Comparison of ENCODE assay signal across 22 cellular contexts in genomic region chr20:34925981-34926380, GRCh38. TPM values are rescaled to one million over a fixed set of nuclear protein-coding genes. Genes with fewer than 3 reads are reported as not detected.
DNase-seq lines count a peak whose midpoint lies in the region; ATAC-seq lines count a peak whose summit lies in the region.
"Had no signal": no experiment of that assay in that cellular context is flagged by ENCODE, and none has a peak within 500 bp of the region (broad histone marks: within the 10 kb centered on the region; RNA-seq: fewer than 3 reads in every experiment).

No MANE protein-coding gene starts in this region.

- peaks cover 26% of the 10 kb centered on the region for H3K4me1 Mint-ChIP-seq in activated CD4-positive, alpha-beta memory T cell treated with anti-CD3 and anti-CD28 coated beads, Interleukin-2, amount 10 ng/mL, durations not matched to agents 7 days and 5 days
- peaks cover 9% of the 10 kb centered on the region for H3K4me1 Mint-ChIP-seq in activated CD4-positive, alpha-beta memory T cell treated with anti-CD3 and anti-CD28 coated beads for 36 hours (ENCODE audit: low read depth)
- peaks cover 6 to 26% (median 15%) of the 10 kb centered on the region in 7 donors for H3K4me1 Mint-ChIP-seq in naive thymus-derived CD4-positive, alpha-beta T cell
- H3K4me1 Mint-ChIP-seq: B cell had no signal

- no peak overlapping the region for H3K4me3 ChIP-seq in naive thymus-derived CD4-positive, alpha-beta T cell (ENCODE audit: low read length)
- H3K4me3 ChIP-seq: body of pancreas, gastroesophageal sphincter, lung, upper lobe of right lung had no signal

- CTCF ChIA-PET in activated CD4-positive, alpha-beta memory T cell treated with anti-CD3 and anti-CD28 coated beads, Interleukin-2, amount 10 ng/mL, durations not matched to agents 7 days and 5 days (lab: Charles Lee), result no interaction called here
- CTCF ChIA-PET in activated CD4-positive, alpha-beta memory T cell treated with anti-CD3 and anti-CD28 coated beads for 36 hours (lab: Charles Lee), result no interaction called here
- CTCF ChIA-PET in naive thymus-derived CD4-positive, alpha-beta T cell (lab: Charles Lee), result no interaction called here

- peak; percentile 20 for DNase-seq in activated CD4-positive, alpha-beta memory T cell treated with anti-CD3 and anti-CD28 coated beads, Interleukin-2, amount 10 ng/mL, durations not matched to agents 7 days and 5 days
- DNase-seq in activated CD4-positive, alpha-beta memory T cell treated with anti-CD3 and anti-CD28 coated beads for 36 hours, result no peak
- DNase-seq in naive thymus-derived CD4-positive, alpha-beta T cell, result no peak
- no peak for DNase-seq in NCI-H2196 (lab: John Stamatoyannopoulos, UW; ENCODE audit: unreplicated experiment)
- DNase-seq: activated CD4-positive, alpha-beta T cell treated with anti-CD3 and anti-CD28 coated beads for 48 hours; activated naive CD4-positive, alpha-beta T cell treated with anti-CD3 and anti-CD28 coated beads, Interleukin-2, amount 50 U/mL, for 16 hours; body of pancreas; effector CD4-positive, alpha-beta T cell; islet precursor cell; MV-4-11; NCI-H1694; nucleus accumbens; Right ventricle myocardium superior; stimulated activated CD4-positive, alpha-beta T cell treated with anti-CD3 and anti-CD28 coated beads, Interleukin-4, amount 100 ng/mL, for 24 hours; upper lobe of right lung had no signal

- H3K9me3 Mint-ChIP-seq in activated CD4-positive, alpha-beta memory T cell treated with anti-CD3 and anti-CD28 coated beads, Interleukin-2, amount 10 ng/mL, durations not matched to agents 7 days and 5 days, result no peaks in the 10 kb centered on the region
- no peaks in the 10 kb centered on the region for H3K9me3 Mint-ChIP-seq in activated CD4-positive, alpha-beta memory T cell treated with anti-CD3 and anti-CD28 coated beads for 36 hours
- H3K9me3 Mint-ChIP-seq in naive thymus-derived CD4-positive, alpha-beta T cell, result no peaks in the 10 kb centered on the region

- H3K27ac ChIP-seq in KOPT-K1 (ENCODE audit: low read depth, low read length, poor library complexity, severe bottlenecking), result peak overlapping the region; percentile 47
- no peak overlapping the region for H3K27ac ChIP-seq in naive thymus-derived CD4-positive, alpha-beta T cell (ENCODE audit: low read depth, low read length)
- H3K27ac ChIP-seq: body of pancreas, gastroesophageal sphincter, KMS-11, upper lobe of right lung had no signal

- no peak for ATAC-seq in naive thymus-derived CD4-positive, alpha-beta T cell
- no peak for ATAC-seq in GM19397 (IDR thresholded peaks at IDR 0.05; ENCODE audit: unreplicated experiment)
- ATAC-seq: body of pancreas, gastroesophageal sphincter, upper lobe of right lung had no signal

- POLR2A ChIA-PET in activated CD4-positive, alpha-beta memory T cell treated with anti-CD3 and anti-CD28 coated beads, Interleukin-2, amount 10 ng/mL, durations not matched to agents 7 days and 5 days (lab: Charles Lee), result no interaction called here
- POLR2A ChIA-PET in activated CD4-positive, alpha-beta memory T cell treated with anti-CD3 and anti-CD28 coated beads for 36 hours (lab: Charles Lee), result no interaction called here
- POLR2A ChIA-PET in naive thymus-derived CD4-positive, alpha-beta T cell (lab: Charles Lee), result no interaction called here

- intact Hi-C loops in activated CD4-positive, alpha-beta memory T cell treated with anti-CD3 and anti-CD28 coated beads for 36 hours (cut with micrococcal nuclease), result no loop called here
- intact Hi-C loops in naive thymus-derived CD4-positive, alpha-beta T cell (cut with micrococcal nuclease), result no loop called here

- no peaks in the 10 kb centered on the region for H3K27me3 ChIP-seq in naive thymus-derived CD4-positive, alpha-beta T cell (ENCODE audit: control insufficient read depth in 2 of 2, insufficient read depth in 2 of 2, low read length in 2 of 2)
- H3K27me3 ChIP-seq: body of pancreas, gastroesophageal sphincter, upper lobe of right lung had no signal

- H3K27ac Mint-ChIP-seq in activated CD4-positive, alpha-beta memory T cell treated with anti-CD3 and anti-CD28 coated beads, Interleukin-2, amount 10 ng/mL, durations not matched to agents 7 days and 5 days, result peak overlapping the region; percentile 24
- H3K27ac Mint-ChIP-seq in activated CD4-positive, alpha-beta memory T cell treated with anti-CD3 and anti-CD28 coated beads for 36 hours, result no peak overlapping the region
- H3K27ac Mint-ChIP-seq in naive thymus-derived CD4-positive, alpha-beta T cell, result peak overlapping the region in 5 of 9 donors; percentile 39 to 78 (median 50)
- H3K27ac Mint-ChIP-seq: B cell had no signal

- no peaks in the 10 kb centered on the region for H3K4me1 ChIP-seq in naive thymus-derived CD4-positive, alpha-beta T cell (ENCODE audit: control insufficient read depth in 2 of 2, insufficient read depth in 2 of 2, low read length in 2 of 2)

- H3K36me3 ChIP-seq in KOPT-K1 (ENCODE audit: insufficient read depth, low read length), result peaks cover 30% of the 10 kb centered on the region
- H3K36me3 ChIP-seq in naive thymus-derived CD4-positive, alpha-beta T cell (ENCODE audit: control insufficient read depth in 2 of 3, insufficient read depth in 3 of 3, low read length in 3 of 3), result peaks cover 0 to 84% (median 0%) of the 10 kb centered on the region in 3 experiments

- peaks cover 47% of the 10 kb centered on the region for H3K36me3 Mint-ChIP-seq in activated CD4-positive, alpha-beta memory T cell treated with anti-CD3 and anti-CD28 coated beads, Interleukin-2, amount 10 ng/mL, durations not matched to agents 7 days and 5 days (ENCODE audit: low read depth)
- H3K36me3 Mint-ChIP-seq in activated CD4-positive, alpha-beta memory T cell treated with anti-CD3 and anti-CD28 coated beads for 36 hours, result peaks cover 22% of the 10 kb centered on the region
- H3K36me3 Mint-ChIP-seq in naive thymus-derived CD4-positive, alpha-beta T cell, result peaks cover 15 to 38% (median 25%) of the 10 kb centered on the region in 5 donors

- H3K9me3 ChIP-seq in KOPT-K1 (ENCODE audit: insufficient read depth, low read length, poor library complexity, severe bottlenecking), result no peaks in the 10 kb centered on the region
- H3K9me3 ChIP-seq in naive thymus-derived CD4-positive, alpha-beta T cell (ENCODE audit: control insufficient read depth in 2 of 3, low read length in 3 of 3), result no peaks in the 10 kb centered on the region
- H3K9me3 ChIP-seq: body of pancreas, gastroesophageal sphincter, upper lobe of right lung had no signal

- H3K27me3 Mint-ChIP-seq in activated CD4-positive, alpha-beta memory T cell treated with anti-CD3 and anti-CD28 coated beads, Interleukin-2, amount 10 ng/mL, durations not matched to agents 7 days and 5 days, result no peaks in the 10 kb centered on the region
- H3K27me3 Mint-ChIP-seq in activated CD4-positive, alpha-beta memory T cell treated with anti-CD3 and anti-CD28 coated beads for 36 hours, result no peaks in the 10 kb centered on the region
- H3K27me3 Mint-ChIP-seq in naive thymus-derived CD4-positive, alpha-beta T cell, result no peaks in the 10 kb centered on the region
- H3K27me3 Mint-ChIP-seq: B cell had no signal

- H3K4me3 Mint-ChIP-seq in activated CD4-positive, alpha-beta memory T cell treated with anti-CD3 and anti-CD28 coated beads, Interleukin-2, amount 10 ng/mL, durations not matched to agents 7 days and 5 days, result no peak overlapping the region
- H3K4me3 Mint-ChIP-seq in activated CD4-positive, alpha-beta memory T cell treated with anti-CD3 and anti-CD28 coated beads for 36 hours, result no peak overlapping the region
- no peak overlapping the region for H3K4me3 Mint-ChIP-seq in naive thymus-derived CD4-positive, alpha-beta T cell
- H3K4me3 Mint-ChIP-seq: B cell had no signal

RNA-seq across cellular contexts. Expression of gene GSS, which starts 29.6 kb away (rescaled TPM):
- total RNA-seq in activated CD4-positive, alpha-beta memory T cell treated with anti-CD3 and anti-CD28 coated beads, Interleukin-2, amount 10 ng/mL, durations not matched to agents 7 days and 5 days, result 10 to 100 TPM; 54.2 to 60.0 TPM
- 10 to 100 TPM; 67.7 to 72.2 TPM for total RNA-seq in activated CD4-positive, alpha-beta memory T cell treated with anti-CD3 and anti-CD28 coated beads for 36 hours
- 10 to 100 TPM; 25.9 to 54.4 (median 45.8) TPM for total RNA-seq in naive thymus-derived CD4-positive, alpha-beta T cell
- polyA plus RNA-seq in naive thymus-derived CD4-positive, alpha-beta T cell, result 10 to 100 TPM; 31.6 to 35.5 TPM

RNA-seq across cellular contexts. Expression of gene MYH7B, which starts 29.7 kb away (rescaled TPM):
- under 1 TPM; 0.08 to 0.15 TPM for total RNA-seq in activated CD4-positive, alpha-beta memory T cell treated with anti-CD3 and anti-CD28 coated beads, Interleukin-2, amount 10 ng/mL, durations not matched to agents 7 days and 5 days
- under 1 TPM; 0.50 to 0.61 TPM for total RNA-seq in activated CD4-positive, alpha-beta memory T cell treated with anti-CD3 and anti-CD28 coated beads for 36 hours
- total RNA-seq in naive thymus-derived CD4-positive, alpha-beta T cell, result 1 to 10 TPM in 1 of 5 experiments, under 1 TPM in 4; 0.15 to 1.0 (median 0.44) TPM
- under 1 TPM in 1 of 2 donors, not detected in 1; 0.52 TPM for polyA plus RNA-seq in naive thymus-derived CD4-positive, alpha-beta T cell
- total RNA-seq: A172 had no signal

RNA-seq across cellular contexts. Expression of gene ACSS2, which starts 49.6 kb away (rescaled TPM):
- total RNA-seq in activated CD4-positive, alpha-beta memory T cell treated with anti-CD3 and anti-CD28 coated beads, Interleukin-2, amount 10 ng/mL, durations not matched to agents 7 days and 5 days, result 10 to 100 TPM; 43.5 to 47.5 TPM
- 10 to 100 TPM; 45.6 to 47.7 TPM for total RNA-seq in activated CD4-positive, alpha-beta memory T cell treated with anti-CD3 and anti-CD28 coated beads for 36 hours
- 10 to 100 TPM; 37.3 to 51.7 (median 43.3) TPM for total RNA-seq in naive thymus-derived CD4-positive, alpha-beta T cell
- polyA plus RNA-seq in naive thymus-derived CD4-positive, alpha-beta T cell, result 10 to 100 TPM; 14.6 to 17.5 TPM

RNA-seq across cellular contexts. Expression of gene GGT7, which starts 53.3 kb away (rescaled TPM):
- 1 to 10 TPM; 5.7 to 5.9 TPM for total RNA-seq in activated CD4-positive, alpha-beta memory T cell treated with anti-CD3 and anti-CD28 coated beads, Interleukin-2, amount 10 ng/mL, durations not matched to agents 7 days and 5 days
- total RNA-seq in activated CD4-positive, alpha-beta memory T cell treated with anti-CD3 and anti-CD28 coated beads for 36 hours, result 10 to 100 TPM; 12.3 to 14.2 TPM
- 10 to 100 TPM; 13.9 to 50.6 (median 46.1) TPM for total RNA-seq in naive thymus-derived CD4-positive, alpha-beta T cell
- polyA plus RNA-seq in naive thymus-derived CD4-positive, alpha-beta T cell, result 10 to 100 TPM in 1 of 2 donors, 1 to 10 TPM in 1; 6.2 to 10.6 TPM
